ENCODE assay signal across 11 cellular contexts in genomic region chr12:6826734-6827436, GRCh38. TPM values are rescaled to one million over a fixed set of nuclear protein-coding genes. Genes with fewer than 3 reads are reported as not detected.
DNase-seq lines count a peak whose midpoint lies in the region; ATAC-seq and TF ChIP-seq lines count a peak whose summit lies in the region.
"Had no signal": no experiment of that assay in that cellular context is flagged by ENCODE, and none has a peak within 500 bp of the region (broad histone marks: within the 10 kb centered on the region; RNA-seq: fewer than 3 reads in every experiment).

No MANE protein-coding gene starts in this region.

- CTCF ChIA-PET in CD4-positive, alpha-beta memory T cell (lab: Charles Lee; ENCODE audit: partially characterized antibody) = interaction anchor here (1.1 to 18.9 kb wide), 12 partner anchors 7 to 206 kb away, joined by 3 to 303 read pairs (median 6); partner anchors contain the start of genes CD4, COPS7A, LAG3 and MLF2

- TF ChIP-seq CTCF in osteocyte (IDR thresholded peaks at IDR 0.05) = no peak

- H3K4me1 ChIP-seq in CD4-positive, alpha-beta memory T cell (ENCODE audit: insufficient read depth, low read length) = peaks cover 28% of the 10 kb centered on the region
- no peaks in the 10 kb centered on the region for H3K4me1 ChIP-seq in endocrine pancreas (ENCODE audit: control insufficient read depth, insufficient read depth, low read length)

- intact Hi-C loops in CD4-positive, alpha-beta memory T cell (cut with micrococcal nuclease) = loop anchor here (5.0 to 10.0 kb wide), 2 partner anchors 140 to 262 kb away; partner anchors contain the start of genes NOP2 and ZNF384
- intact Hi-C loops in left colon (cut with DNase I, micrococcal nuclease) = loop anchor here (5.0 to 10.0 kb wide), 2 partner anchors 72 to 90 kb away; partner anchors contain the start of gene MLF2 (in 1 of the 2)

- peak overlapping the region in 6 of 8 donors; percentile 64 to 86 (median 76) for H3K4me3 Mint-ChIP-seq in CD4-positive, alpha-beta memory T cell
- H3K4me3 Mint-ChIP-seq in IgD-negative memory B cell (peak overlapping the region in 3 of 4 donors; percentile 43 to 88 (median 54)), osteocyte (ENCODE audit: unreplicated experiment) (peak overlapping the region; percentile 64)

- no peak for DNase-seq in CD4-positive, alpha-beta memory T cell
- DNase-seq in osteocyte (ENCODE audit: extremely low spot score, unreplicated experiment) = no peak
- no peak for DNase-seq in hippocampal formation (lab: John Stamatoyannopoulos, UW)
- DNase-seq in DMS53 treated with DMSO at 0.1 percent for 48 hours (lab: John Stamatoyannopoulos, UW; ENCODE audit: unreplicated experiment) = no peak
- no peak for DNase-seq in left colon
- no peak for DNase-seq in ACHN

- peaks cover 6 to 28% of the 10 kb centered on the region in 2 donors for H3K27me3 Mint-ChIP-seq in CD4-positive, alpha-beta memory T cell
- peaks cover 70% of the 10 kb centered on the region for H3K27me3 Mint-ChIP-seq in IgD-negative memory B cell
- H3K27me3 Mint-ChIP-seq in osteocyte (ENCODE audit: unreplicated experiment) = no peaks in the 10 kb centered on the region

- H3K9ac ChIP-seq in endocrine pancreas (ENCODE audit: control insufficient read depth, insufficient read depth, low read length) = peak overlapping the region; percentile 38

- peaks cover 10% of the 10 kb centered on the region for H3K27me3 ChIP-seq in CD4-positive, alpha-beta memory T cell (ENCODE audit: insufficient read depth, low read length)
- no peaks in the 10 kb centered on the region for H3K27me3 ChIP-seq in endocrine pancreas (ENCODE audit: control insufficient read depth, insufficient read depth, low read length)

- no peaks in the 10 kb centered on the region for H3K9me3 ChIP-seq in CD4-positive, alpha-beta memory T cell (ENCODE audit: control insufficient read depth in 1 of 2, low read length in 2 of 2)
- no peaks in the 10 kb centered on the region for H3K9me3 ChIP-seq in endocrine pancreas (ENCODE audit: control insufficient read depth, low read length)
- H3K9me3 ChIP-seq: neutrophil had no signal

- no peak overlapping the region for H3K4me3 ChIP-seq in CD4-positive, alpha-beta memory T cell (ENCODE audit: low read length in 2 of 2)
- H3K4me3 ChIP-seq in endocrine pancreas (ENCODE audit: control insufficient read depth, insufficient read depth, low read length) = no peak overlapping the region
- H3K4me3 ChIP-seq: SJSA1 had no signal

- no peaks in the 10 kb centered on the region for H3K9me3 Mint-ChIP-seq in CD4-positive, alpha-beta memory T cell
- H3K9me3 Mint-ChIP-seq in IgD-negative memory B cell = no peaks in the 10 kb centered on the region
- no peaks in the 10 kb centered on the region for H3K9me3 Mint-ChIP-seq in osteocyte (ENCODE audit: unreplicated experiment)
- H3K9me3 Mint-ChIP-seq: activated naive CD4-positive, alpha-beta T cell treated with anti-CD3 and anti-CD28 coated beads, Interleukin-2, amount 50 U/mL, for 72 hours had no signal

- POLR2A ChIA-PET in CD4-positive, alpha-beta memory T cell (lab: Charles Lee; ENCODE audit: partially characterized antibody) = interaction anchor here (1.6 to 6.5 kb wide), 7 partner anchors 25 to 74 kb away, joined by 4 to 48 read pairs (median 19); partner anchors contain the start of genes CD4, CDCA3, MLF2 and PTMS

- no peaks in the 10 kb centered on the region for H3K36me3 ChIP-seq in CD4-positive, alpha-beta memory T cell (ENCODE audit: insufficient read depth, low read length)
- H3K36me3 ChIP-seq in endocrine pancreas (ENCODE audit: control insufficient read depth, insufficient read depth, low read length) = no peaks in the 10 kb centered on the region
- H3K36me3 ChIP-seq: neutrophil had no signal

- no peak overlapping the region for H3K27ac ChIP-seq in CD4-positive, alpha-beta memory T cell (ENCODE audit: low read depth, low read length)
- H3K27ac ChIP-seq: neutrophil, SJSA1 had no signal

- peaks cover 9 to 50% (median 20%) of the 10 kb centered on the region in 4 donors for H3K4me1 Mint-ChIP-seq in CD4-positive, alpha-beta memory T cell
- H3K4me1 Mint-ChIP-seq in IgD-negative memory B cell = peaks cover 0 to 12% (median 6%) of the 10 kb centered on the region in 3 donors
- H3K4me1 Mint-ChIP-seq in osteocyte (ENCODE audit: unreplicated experiment) = peaks cover 45% of the 10 kb centered on the region

- ATAC-seq in left colon = no peak

- H3K36me3 Mint-ChIP-seq in CD4-positive, alpha-beta memory T cell = no peaks in the 10 kb centered on the region
- H3K36me3 Mint-ChIP-seq in IgD-negative memory B cell (peaks cover 3% of the 10 kb centered on the region), osteocyte (ENCODE audit: unreplicated experiment) (peaks cover 7% of the 10 kb centered on the region)
- H3K36me3 Mint-ChIP-seq: activated naive CD4-positive, alpha-beta T cell treated with anti-CD3 and anti-CD28 coated beads, Interleukin-2, amount 50 U/mL, for 72 hours had no signal

- in situ Hi-C loops in ACHN (cut with HindIII; ENCODE audit: low pct_ligation_motif_present, low pct_unique_long_range_greater_than_20kb, low sequenced_read_pairs) = no loop called here

- peak overlapping the region in 3 of 7 donors; percentile 62 to 74 (median 68) for H3K27ac Mint-ChIP-seq in CD4-positive, alpha-beta memory T cell
- H3K27ac Mint-ChIP-seq in IgD-negative memory B cell = peak overlapping the region in 1 of 3 donors; percentile 68
- peak overlapping the region; percentile 77 for H3K27ac Mint-ChIP-seq in osteocyte (ENCODE audit: unreplicated experiment)
- H3K27ac Mint-ChIP-seq: activated naive CD4-positive, alpha-beta T cell treated with anti-CD3 and anti-CD28 coated beads, Interleukin-2, amount 50 U/mL, for 72 hours had no signal

RNA-seq across cellular contexts. Expression of gene P3H3, which starts 1.3 kb away (rescaled TPM):
- 10 to 100 TPM; 11.2 to 11.8 TPM for total RNA-seq in CD4-positive, alpha-beta memory T cell
- polyA plus RNA-seq in CD4-positive, alpha-beta memory T cell = 1 to 10 TPM in 1 of 2 donors, under 1 TPM in 1; 0.72 to 1.2 TPM
- polyA plus RNA-seq in IgD-negative memory B cell = not detected
- total RNA-seq in osteocyte = 86.5 and 90.8 TPM in 2 replicates
- 1 to 10 TPM; 4.3 to 6.3 TPM for total RNA-seq in left colon

RNA-seq across cellular contexts. Expression of gene GPR162, which starts 5.3 kb away (rescaled TPM):
- total RNA-seq in CD4-positive, alpha-beta memory T cell = under 1 TPM in 1 of 2 experiments, not detected in 1; 0.32 TPM
- polyA plus RNA-seq in CD4-positive, alpha-beta memory T cell = not detected
- polyA plus RNA-seq in IgD-negative memory B cell = not detected
- 11.5 and 12.0 TPM in 2 replicates for total RNA-seq in osteocyte
- total RNA-seq in left colon = 1 to 10 TPM; 1.3 to 4.3 TPM

RNA-seq across cellular contexts. Expression of gene GNB3, which starts 13.8 kb away (rescaled TPM):
- 1 to 10 TPM; 5.1 to 5.2 TPM for total RNA-seq in CD4-positive, alpha-beta memory T cell
- not detected for polyA plus RNA-seq in CD4-positive, alpha-beta memory T cell
- not detected for polyA plus RNA-seq in IgD-negative memory B cell
- 8.3 and 10.6 TPM in 2 replicates for total RNA-seq in osteocyte
- total RNA-seq in left colon = 1 to 10 TPM; 1.1 to 1.5 TPM
- total RNA-seq: SJSA1 had no signal

RNA-seq across cellular contexts. Expression of gene CDCA3, which starts 24.2 kb away (rescaled TPM):
- 1 to 10 TPM; 1.3 to 2.0 TPM for total RNA-seq in CD4-positive, alpha-beta memory T cell
- under 1 TPM; 0.09 to 0.39 TPM for polyA plus RNA-seq in CD4-positive, alpha-beta memory T cell
- 0.60 TPM for polyA plus RNA-seq in IgD-negative memory B cell
- total RNA-seq in osteocyte (8.0 and 9.2 TPM in 2 replicates), left colon (10 to 100 TPM in 1 of 2 donors, 1 to 10 TPM in 1; 4.4 to 10.5 TPM)

RNA-seq across cellular contexts. Expression of gene USP5, which starts 25.1 kb away (rescaled TPM):
- total RNA-seq in CD4-positive, alpha-beta memory T cell = 10 to 100 TPM; 65.2 to 69.3 TPM
- 10 to 100 TPM; 53.9 to 73.0 TPM for polyA plus RNA-seq in CD4-positive, alpha-beta memory T cell
- 33.2 TPM for polyA plus RNA-seq in IgD-negative memory B cell
- 113 and 114 TPM in 2 replicates for total RNA-seq in osteocyte
- 10 to 100 TPM; 68.5 to 81.4 TPM for total RNA-seq in left colon
